ENCODE assay signal across 30 cellular contexts in genomic region chr9:89390578-89390977, GRCh38.
DNase-seq lines count a peak whose midpoint lies in the region; ATAC-seq and TF ChIP-seq lines count a peak whose summit lies in the region.
"Had no signal": no experiment of that assay in that cellular context is flagged by ENCODE, and none has a peak within 500 bp of the region (broad histone marks: within the 10 kb centered on the region; RNA-seq: fewer than 3 reads in every experiment).

No MANE protein-coding gene starts in this region.

- no peak overlapping the region for H3K27ac ChIP-seq in CD8-positive, alpha-beta T cell (ENCODE audit: low read depth, low read length)
- H3K27ac ChIP-seq: coronary artery, foreskin keratinocyte, heart right ventricle, neural progenitor cell, prostate gland, sigmoid colon, thoracic aorta, uterus had no signal

- no peak overlapping the region for H3K4me3 Mint-ChIP-seq in T-helper 2 cell treated with Interferon-gamma antibody and Interleukin-4, amounts not matched to agents 5 μg/mL and 100 μg/mL, for 36 hours
- H3K4me3 Mint-ChIP-seq in CD8-positive, alpha-beta T cell: no peak overlapping the region
- no peak overlapping the region for H3K4me3 Mint-ChIP-seq in activated naive CD8-positive, alpha-beta T cell treated with anti-CD3 and anti-CD28 coated beads, Interleukin-2, amount 50 U/mL, for 24 hours
- peak overlapping the region in 1 of 10 donors; percentile 7 for H3K4me3 Mint-ChIP-seq in naive thymus-derived CD8-positive, alpha-beta T cell
- H3K4me3 Mint-ChIP-seq: IgD-negative memory B cell; neural progenitor cell; stimulated activated naive B cell treated with anti-CD40 and anti-IgM and Interleukin-4, amounts not matched to agents 10 μg/mL and 1 μg/mL and 100 μg/mL, for 72 hours had no signal

- H3K36me3 Mint-ChIP-seq in T-helper 2 cell treated with Interferon-gamma antibody and Interleukin-4, amounts not matched to agents 5 μg/mL and 100 μg/mL, for 36 hours (ENCODE audit: low read depth): peaks cover 91% of the 10 kb centered on the region
- H3K36me3 Mint-ChIP-seq in CD8-positive, alpha-beta T cell: peaks cover 96% of the 10 kb centered on the region
- peaks cover 77% of the 10 kb centered on the region for H3K36me3 Mint-ChIP-seq in activated naive CD8-positive, alpha-beta T cell treated with anti-CD3 and anti-CD28 coated beads, Interleukin-2, amount 50 U/mL, for 24 hours (ENCODE audit: low read depth)
- peaks cover 4 to 98% (median 16%) of the 10 kb centered on the region in 3 donors for H3K36me3 Mint-ChIP-seq in naive thymus-derived CD8-positive, alpha-beta T cell

- H3K9me3 Mint-ChIP-seq in T-helper 2 cell treated with Interferon-gamma antibody and Interleukin-4, amounts not matched to agents 5 μg/mL and 100 μg/mL, for 36 hours: no peaks in the 10 kb centered on the region
- no peaks in the 10 kb centered on the region for H3K9me3 Mint-ChIP-seq in CD8-positive, alpha-beta T cell
- no peaks in the 10 kb centered on the region for H3K9me3 Mint-ChIP-seq in activated naive CD8-positive, alpha-beta T cell treated with anti-CD3 and anti-CD28 coated beads, Interleukin-2, amount 50 U/mL, for 24 hours
- H3K9me3 Mint-ChIP-seq in naive thymus-derived CD8-positive, alpha-beta T cell: no peaks in the 10 kb centered on the region
- H3K9me3 Mint-ChIP-seq: IgD-negative memory B cell; neural progenitor cell; stimulated activated naive B cell treated with anti-CD40 and anti-IgM and Interleukin-4, amounts not matched to agents 10 μg/mL and 1 μg/mL and 100 μg/mL, for 72 hours had no signal

- peak overlapping the region; percentile 62 for H3K27ac Mint-ChIP-seq in T-helper 2 cell treated with Interferon-gamma antibody and Interleukin-4, amounts not matched to agents 5 μg/mL and 100 μg/mL, for 36 hours
- H3K27ac Mint-ChIP-seq in CD8-positive, alpha-beta T cell: peak overlapping the region; percentile 45
- peak overlapping the region; percentile 52 for H3K27ac Mint-ChIP-seq in activated naive CD8-positive, alpha-beta T cell treated with anti-CD3 and anti-CD28 coated beads, Interleukin-2, amount 50 U/mL, for 24 hours
- H3K27ac Mint-ChIP-seq in naive thymus-derived CD8-positive, alpha-beta T cell: peak overlapping the region in 7 of 10 donors; percentile 19 to 91 (median 52)
- H3K27ac Mint-ChIP-seq: neural progenitor cell had no signal

- ATAC-seq in CD8-positive, alpha-beta T cell: no peak
- no peak for ATAC-seq in activated naive CD8-positive, alpha-beta T cell treated with anti-CD3 and anti-CD28 coated beads, Interleukin-2, amount 50 U/mL, for 24 hours
- no peak for ATAC-seq in naive thymus-derived CD8-positive, alpha-beta T cell
- ATAC-seq: heart right ventricle; mucosa of descending colon; PC-3; SK-N-SH treated with all-trans-retinoic acid at 6 μM for 48 hours; stimulated activated naive B cell treated with anti-CD40 and anti-IgM and Interleukin-4, amounts not matched to agents 10 μg/mL and 1 μg/mL and 100 μg/mL, for 72 hours had no signal

- no peaks in the 10 kb centered on the region for H3K27me3 ChIP-seq in CD8-positive, alpha-beta T cell (ENCODE audit: insufficient read depth, low read length)
- H3K27me3 ChIP-seq: foreskin keratinocyte, heart right ventricle, neural progenitor cell, sigmoid colon, uterus had no signal

- peaks cover 97% of the 10 kb centered on the region for H3K36me3 ChIP-seq in CD8-positive, alpha-beta T cell (ENCODE audit: insufficient read depth, low read length)
- H3K36me3 ChIP-seq: neural progenitor cell, uterus had no signal

- POLR2A ChIA-PET in CD8-positive, alpha-beta T cell (lab: Charles Lee): no interaction called here
- POLR2A ChIA-PET in naive thymus-derived CD8-positive, alpha-beta T cell (lab: Charles Lee): interaction anchor here (0.6 to 2.1 kb wide), 2 partner anchors 8 to 64 kb away, joined by 3 to 7 read pairs; no protein-coding TSS in a partner anchor

- H3K4me1 Mint-ChIP-seq in T-helper 2 cell treated with Interferon-gamma antibody and Interleukin-4, amounts not matched to agents 5 μg/mL and 100 μg/mL, for 36 hours (ENCODE audit: low read depth): peaks cover 11% of the 10 kb centered on the region
- peaks cover 2% of the 10 kb centered on the region for H3K4me1 Mint-ChIP-seq in CD8-positive, alpha-beta T cell (ENCODE audit: low read depth)
- peaks cover 6% of the 10 kb centered on the region for H3K4me1 Mint-ChIP-seq in activated naive CD8-positive, alpha-beta T cell treated with anti-CD3 and anti-CD28 coated beads, Interleukin-2, amount 50 U/mL, for 24 hours
- H3K4me1 Mint-ChIP-seq in naive thymus-derived CD8-positive, alpha-beta T cell: peaks cover 0 to 14% (median 6%) of the 10 kb centered on the region in 4 donors
- H3K4me1 Mint-ChIP-seq: neural progenitor cell had no signal

- no peak overlapping the region for H3K4me3 ChIP-seq in CD8-positive, alpha-beta T cell (ENCODE audit: low read depth, low read length)
- H3K4me3 ChIP-seq: coronary artery, heart right ventricle, lung, mucosa of descending colon, neural progenitor cell, prostate gland, sigmoid colon, thoracic aorta, uterus had no signal

- no peaks in the 10 kb centered on the region for H3K4me1 ChIP-seq in CD8-positive, alpha-beta T cell (ENCODE audit: insufficient read depth, low read length)
- H3K4me1 ChIP-seq: foreskin keratinocyte, neural progenitor cell, prostate gland, uterus had no signal

- H3K9me3 ChIP-seq in CD8-positive, alpha-beta T cell (ENCODE audit: low read length): no peaks in the 10 kb centered on the region
- H3K9me3 ChIP-seq: heart right ventricle, mucosa of descending colon, prostate gland, sigmoid colon, thoracic aorta, uterus had no signal

- no peak for TF ChIP-seq CTCF in CD8-positive, alpha-beta T cell (IDR thresholded peaks at IDR 0.05)

- CTCF ChIA-PET in CD8-positive, alpha-beta T cell (lab: Charles Lee): interaction anchor here (0.9 to 1.3 kb wide), 2 partner anchors 10 to 148 kb away, joined by 3 read pairs; no protein-coding TSS in a partner anchor

- no peak for DNase-seq in T-helper 2 cell treated with Interferon-gamma antibody and Interleukin-4, amounts not matched to agents 5 μg/mL and 100 μg/mL, for 36 hours (ENCODE audit: low spot score)
- DNase-seq in T-helper 2 cell (no peak), superior temporal gyrus (ENCODE audit: extremely low spot score) (no peak), DMS53 (lab: John Stamatoyannopoulos, UW) (no peak)
- no peak for DNase-seq in CD8-positive, alpha-beta T cell
- DNase-seq in activated naive CD8-positive, alpha-beta T cell treated with anti-CD3 and anti-CD28 coated beads, Interleukin-2, amount 50 U/mL, for 24 hours: no peak
- DNase-seq in naive thymus-derived CD8-positive, alpha-beta T cell: no peak
- no peak for DNase-seq in central memory CD4-positive, alpha-beta T cell
- DNase-seq: 8988T; activated gamma-delta T cell; effector memory CD4-positive, alpha-beta T cell; heart right ventricle; mucosa of descending colon; NCI-H1105; NCI-H187 treated with DMSO at 0.1 percent for 48 hours; NCI-H524 treated with DMSO at 0.1 percent for 48 hours; PC-3; sigmoid colon; stimulated activated CD4-positive, alpha-beta T cell treated with anti-CD3 and anti-CD28 coated beads, Interleukin-4, amount 100 ng/mL, for 4 hours; stimulated activated naive B cell treated with anti-CD40 and anti-IgM and Interleukin-4, amounts not matched to agents 10 μg/mL and 1 μg/mL and 100 μg/mL, for 72 hours; T1000; uterus had no signal

- intact Hi-C loops in CD8-positive, alpha-beta T cell (cut with DNase I, micrococcal nuclease): loop anchor here in 1 of 2 experiments (5.0 kb wide), 1 partner anchor 48 kb away; no protein-coding TSS in a partner anchor

- H3K27me3 Mint-ChIP-seq in T-helper 2 cell treated with Interferon-gamma antibody and Interleukin-4, amounts not matched to agents 5 μg/mL and 100 μg/mL, for 36 hours (ENCODE audit: low read depth): no peaks in the 10 kb centered on the region
- H3K27me3 Mint-ChIP-seq in CD8-positive, alpha-beta T cell (ENCODE audit: low read depth): no peaks in the 10 kb centered on the region
- no peaks in the 10 kb centered on the region for H3K27me3 Mint-ChIP-seq in activated naive CD8-positive, alpha-beta T cell treated with anti-CD3 and anti-CD28 coated beads, Interleukin-2, amount 50 U/mL, for 24 hours
- H3K27me3 Mint-ChIP-seq in naive thymus-derived CD8-positive, alpha-beta T cell: no peaks in the 10 kb centered on the region
- H3K27me3 Mint-ChIP-seq: IgD-negative memory B cell; stimulated activated naive B cell treated with anti-CD40 and anti-IgM and Interleukin-4, amounts not matched to agents 10 μg/mL and 1 μg/mL and 100 μg/mL, for 72 hours had no signal
